Comparison of ENCODE assay signal across 14 cellular contexts in the genomic region with DNA sequence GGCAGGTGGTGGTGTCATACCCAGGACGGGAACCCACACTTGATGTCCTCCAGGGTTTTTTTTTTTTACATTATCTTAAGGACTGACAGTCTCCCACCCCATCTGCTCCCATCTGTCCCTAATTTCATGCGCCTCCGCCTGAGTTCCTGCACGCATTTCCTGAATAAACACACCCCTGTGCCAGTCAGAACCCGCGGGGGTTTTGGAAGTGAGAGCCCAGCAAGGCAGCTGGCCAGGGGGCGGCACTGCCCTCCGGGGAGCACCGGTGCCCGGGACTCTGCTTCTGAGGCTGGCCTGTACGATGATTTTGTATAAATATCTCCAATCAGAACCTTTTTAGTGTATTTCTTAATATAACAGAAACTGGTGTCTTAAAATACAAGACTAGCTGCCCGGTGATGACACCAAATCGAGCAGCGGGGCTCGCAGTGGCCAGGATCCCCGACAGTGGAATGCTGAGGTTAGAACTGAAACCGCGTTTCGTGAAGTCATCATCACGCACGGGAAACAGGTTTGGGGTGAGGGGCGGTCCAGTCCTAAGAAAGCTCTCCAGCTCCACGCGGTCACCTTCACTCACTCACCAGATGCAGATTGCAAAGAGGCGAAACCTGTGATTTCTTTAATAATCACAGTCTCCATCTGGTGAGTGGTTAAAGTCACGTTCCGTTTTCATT. TPM values are rescaled to one million over a fixed set of nuclear protein-coding genes. Genes with fewer than 3 reads are reported as not detected.
DNase-seq lines count a peak whose midpoint lies in the region; ATAC-seq and TF ChIP-seq lines count a peak whose summit lies in the region.
"Had no signal": no experiment of that assay in that cellular context is flagged by ENCODE, and none has a peak within 500 bp of the region (broad histone marks: within the 10 kb centered on the region; RNA-seq: fewer than 3 reads in every experiment).

No MANE protein-coding gene starts in this region.

- CTCF ChIA-PET in BJ (lab: Yijun Ruan, JAX) = interaction anchor here (0.6 to 1.9 kb wide), 3 partner anchors 16 to 61 kb away, joined by 3 to 5 read pairs (median 4); no protein-coding TSS in a partner anchor
- CTCF ChIA-PET in naive thymus-derived CD4-positive, alpha-beta T cell (lab: Charles Lee) = interaction anchor here (1.5 kb wide), 1 partner anchor 76 kb away, joined by 3 read pairs; no protein-coding TSS in a partner anchor

- peak overlapping the region; percentile 91 for H3K27ac ChIP-seq in VCaP
- H3K27ac ChIP-seq in naive thymus-derived CD4-positive, alpha-beta T cell (ENCODE audit: low read depth, low read length) = peak overlapping the region; percentile 5
- H3K27ac ChIP-seq in brain microvascular endothelial cell = no peak overlapping the region
- H3K27ac ChIP-seq: transverse colon had no signal

- TF ChIP-seq CTCF in BJ (IDR thresholded peaks at IDR 0.05; ENCODE audit: insufficient read depth, low read depth, low read length) (no peak), VCaP (conservative IDR thresholded peaks at IDR 0.05) (no peak), brain microvascular endothelial cell (IDR thresholded peaks at IDR 0.05; ENCODE audit: low read depth, low read length, missing control alignments) (no peak), natural killer cell (IDR thresholded peaks at IDR 0.05) (no peak)

- H3K36me3 ChIP-seq in BJ (ENCODE audit: control insufficient read depth, insufficient read depth, low read length) = peaks cover 12% of the 10 kb centered on the region
- peaks cover 0 to 19% (median 5%) of the 10 kb centered on the region in 3 experiments for H3K36me3 ChIP-seq in naive thymus-derived CD4-positive, alpha-beta T cell (ENCODE audit: control insufficient read depth in 2 of 3, insufficient read depth in 3 of 3, low read length in 3 of 3)
- H3K36me3 ChIP-seq in brain microvascular endothelial cell (replicated peaks) = peaks cover 8% of the 10 kb centered on the region
- H3K36me3 ChIP-seq: transverse colon had no signal

- H3K4me3 Mint-ChIP-seq in naive thymus-derived CD4-positive, alpha-beta T cell = no peak overlapping the region
- no peak overlapping the region for H3K4me3 Mint-ChIP-seq in natural killer cell
- H3K4me3 Mint-ChIP-seq: activated CD4-positive, alpha-beta T cell treated with anti-CD3 and anti-CD28 coated beads, Interleukin-2, amount 10 ng/mL, durations not matched to agents 7 days and 5 days; activated naive CD8-positive, alpha-beta T cell had no signal

- intact Hi-C loops in naive thymus-derived CD4-positive, alpha-beta T cell (cut with micrococcal nuclease) = no loop called here
- intact Hi-C loops in natural killer cell (cut with micrococcal nuclease) = no loop called here

- no peaks in the 10 kb centered on the region for H3K9me3 ChIP-seq in naive thymus-derived CD4-positive, alpha-beta T cell (ENCODE audit: control insufficient read depth in 2 of 3, low read length in 3 of 3)
- H3K9me3 ChIP-seq: transverse colon had no signal

- H3K9me3 Mint-ChIP-seq in naive thymus-derived CD4-positive, alpha-beta T cell = no peaks in the 10 kb centered on the region
- H3K9me3 Mint-ChIP-seq in natural killer cell = no peaks in the 10 kb centered on the region
- H3K9me3 Mint-ChIP-seq: activated CD4-positive, alpha-beta T cell treated with anti-CD3 and anti-CD28 coated beads, Interleukin-2, amount 10 ng/mL, durations not matched to agents 7 days and 5 days had no signal

- in situ Hi-C loops in brain microvascular endothelial cell (cut with HindIII; ENCODE audit: low pct_ligation_motif_present, low sequenced_read_pairs) = no loop called here

- POLR2A ChIA-PET in BJ (lab: Charles Lee) = no interaction called here
- POLR2A ChIA-PET in naive thymus-derived CD4-positive, alpha-beta T cell (lab: Charles Lee) = interaction anchor here (0.5 to 0.7 kb wide), 2 partner anchors 19 to 57 kb away, joined by 3 read pairs; no protein-coding TSS in a partner anchor

- no peaks in the 10 kb centered on the region for H3K27me3 Mint-ChIP-seq in naive thymus-derived CD4-positive, alpha-beta T cell
- no peaks in the 10 kb centered on the region for H3K27me3 Mint-ChIP-seq in natural killer cell (ENCODE audit: low read depth in 2 of 2)
- H3K27me3 Mint-ChIP-seq: activated CD4-positive, alpha-beta T cell treated with anti-CD3 and anti-CD28 coated beads, Interleukin-2, amount 10 ng/mL, durations not matched to agents 7 days and 5 days; activated naive CD8-positive, alpha-beta T cell had no signal

- no peaks in the 10 kb centered on the region for H3K27me3 ChIP-seq in BJ (ENCODE audit: control insufficient read depth, insufficient read depth, low read length)
- no peaks in the 10 kb centered on the region for H3K27me3 ChIP-seq in naive thymus-derived CD4-positive, alpha-beta T cell (ENCODE audit: control insufficient read depth in 2 of 2, insufficient read depth in 2 of 2, low read length in 2 of 2)
- no peaks in the 10 kb centered on the region for H3K27me3 ChIP-seq in brain microvascular endothelial cell (replicated peaks)
- H3K27me3 ChIP-seq: transverse colon had no signal

- peak overlapping the region in 4 of 9 donors; percentile 17 to 68 (median 37) for H3K27ac Mint-ChIP-seq in naive thymus-derived CD4-positive, alpha-beta T cell
- H3K27ac Mint-ChIP-seq in natural killer cell = peak overlapping the region in 1 of 2 donors; percentile 9
- H3K27ac Mint-ChIP-seq: activated naive CD8-positive, alpha-beta T cell had no signal

- H3K4me1 ChIP-seq in naive thymus-derived CD4-positive, alpha-beta T cell (ENCODE audit: control insufficient read depth in 2 of 2, insufficient read depth in 2 of 2, low read length in 2 of 2) = peaks cover 3 to 16% of the 10 kb centered on the region in 2 donors
- H3K4me1 ChIP-seq: transverse colon had no signal

- ATAC-seq in GM19397 (IDR thresholded peaks at IDR 0.05; ENCODE audit: unreplicated experiment) (peak; percentile 25), GM18861 (IDR thresholded peaks at IDR 0.05; ENCODE audit: unreplicated experiment) (no peak), natural killer cell (no peak)
- no peak for ATAC-seq in naive thymus-derived CD4-positive, alpha-beta T cell

- H3K4me3 ChIP-seq in BJ (ENCODE audit: low read depth, low read length) (peak overlapping the region; percentile 25), brain microvascular endothelial cell (ENCODE audit: low read depth, low read length) (no peak overlapping the region)
- H3K4me3 ChIP-seq in naive thymus-derived CD4-positive, alpha-beta T cell (ENCODE audit: low read length) = no peak overlapping the region
- H3K4me3 ChIP-seq: lung, transverse colon had no signal

- peaks cover 0 to 17% (median 6%) of the 10 kb centered on the region in 5 donors for H3K36me3 Mint-ChIP-seq in naive thymus-derived CD4-positive, alpha-beta T cell
- H3K36me3 Mint-ChIP-seq in natural killer cell = no peaks in the 10 kb centered on the region
- H3K36me3 Mint-ChIP-seq: activated naive CD8-positive, alpha-beta T cell had no signal

- H3K4me1 Mint-ChIP-seq in naive thymus-derived CD4-positive, alpha-beta T cell = peaks cover 15 to 35% (median 28%) of the 10 kb centered on the region in 7 donors
- peaks cover 10 to 13% of the 10 kb centered on the region in 2 donors for H3K4me1 Mint-ChIP-seq in natural killer cell

- DNase-seq in BJ (ENCODE audit: low read depth) = no peak
- DNase-seq in naive thymus-derived CD4-positive, alpha-beta T cell = no peak
- DNase-seq in brain microvascular endothelial cell = no peak
- DNase-seq in amniotic stem cell (lab: John Stamatoyannopoulos, UW) = no peak
- no peak for DNase-seq in natural killer cell
- DNase-seq: activated CD4-positive, alpha-beta T cell treated with anti-CD3 and anti-CD28 coated beads, Interleukin-2, amount 10 ng/mL, durations not matched to agents 7 days and 5 days; DMS79; effector CD8-positive, alpha-beta T cell; transverse colon had no signal

RNA-seq across cellular contexts. Expression of gene BNIP3, which starts 19.8 kb away (rescaled TPM):
- 89.1 and 127 TPM in 2 replicates for polyA plus RNA-seq in BJ (2011; rRNA removed)
- polyA minus RNA-seq in BJ (2011; rRNA and poly(A)+ RNA removed) = 24.9 and 33.3 TPM in 2 replicates
- 10 to 100 TPM; 17.7 to 81.7 (median 39.3) TPM for total RNA-seq in naive thymus-derived CD4-positive, alpha-beta T cell
- polyA plus RNA-seq in naive thymus-derived CD4-positive, alpha-beta T cell = 10 to 100 TPM; 40.5 to 41.5 TPM
- 10 to 100 TPM in 2 of 3 donors, 1 to 10 TPM in 1; 9.9 to 12.9 (median 12.1) TPM for total RNA-seq in natural killer cell
